Comparison of ENCODE assay signal across 8 cellular contexts in genomic region chr11:66386171-66387069, GRCh38. TPM values are rescaled to one million over a fixed set of nuclear protein-coding genes. Genes with fewer than 3 reads are reported as not detected.
A peak's percentile ranks its signal among the peaks of the same experiment; 100 is the strongest.
DNase-seq lines count a peak whose midpoint lies in the region; ATAC-seq and TF ChIP-seq lines count a peak whose summit lies in the region.

No MANE protein-coding gene starts in this region.

- H3K4me3 ChIP-seq in ACC112 (ENCODE audit: low read depth, low read length), result peak overlapping the region; percentile 43
- H3K4me3 ChIP-seq in kidney epithelial cell (ENCODE audit: low read depth, low read length), result no peak overlapping the region

- TF ChIP-seq CTCF in GM20000 (IDR thresholded peaks at IDR 0.05; ENCODE audit: extremely low read depth, missing control alignments) (peak; percentile 94), kidney epithelial cell (IDR thresholded peaks at IDR 0.05; ENCODE audit: insufficient read depth, low read length, poor library complexity, severe bottlenecking) (peak; percentile 95)

- DNase-seq in GM20000 (ENCODE audit: low spot score) (peak; percentile 72), NCI-H226 (peak; percentile 63), cerebellar cortex (ENCODE audit: low spot score) (peak; percentile 96), kidney epithelial cell (ENCODE audit: low read depth) (peak; percentile 61)
- DNase-seq in activated CD4-positive, CD25-positive, alpha-beta regulatory T cell treated with anti-CD3 and anti-CD28 coated beads, Interleukin-2, amount 50 U/mL, for 16 hours (ENCODE audit: low read depth, low spot score), result peak; percentile 73
- peak; percentile 59 to 77 for DNase-seq in stimulated activated CD4-positive, alpha-beta T cell treated with anti-CD3 and anti-CD28 coated beads, Interleukin-1b, Interleukin-23, amount 100 ng/mL, for 1 hour (ENCODE audit: low read depth in 2 of 2)

- no peak for ATAC-seq in GM21717 (IDR thresholded peaks at IDR 0.05; ENCODE audit: unreplicated experiment)

- H2AFZ ChIP-seq in ACC112 (ENCODE audit: low read length, unreplicated experiment), result peak overlapping the region; percentile 38

- no peak overlapping the region for H3K27ac ChIP-seq in ACC112 (ENCODE audit: low read depth, low read length)

- no peaks in the 10 kb centered on the region for H3K4me1 ChIP-seq in ACC112 (ENCODE audit: control insufficient read depth, insufficient read depth, low read length, unreplicated experiment)

- no peaks in the 10 kb centered on the region for H3K36me3 ChIP-seq in ACC112 (ENCODE audit: insufficient read depth, low read length)
- no peaks in the 10 kb centered on the region for H3K36me3 ChIP-seq in kidney epithelial cell (ENCODE audit: control insufficient read depth, insufficient read depth, low read length)

- H3K79me2 ChIP-seq in ACC112 (ENCODE audit: control insufficient read depth, insufficient read depth, low read length, unreplicated experiment), result no peaks in the 10 kb centered on the region

- H3K27me3 ChIP-seq in ACC112 (ENCODE audit: insufficient read depth, low read length), result peaks cover 8% of the 10 kb centered on the region; the same call in 1 of the 2 replicates
- H3K27me3 ChIP-seq in kidney epithelial cell (ENCODE audit: control insufficient read depth, insufficient read depth, low read length), result no peaks in the 10 kb centered on the region

RNA-seq across cellular contexts. Expression of gene SLC29A2, which starts 14.9 kb away (rescaled TPM):
- total RNA-seq in kidney epithelial cell, result 5.5 and 7.7 TPM in 2 replicates

RNA-seq across cellular contexts. Expression of gene NPAS4, which starts 34.4 kb away (rescaled TPM):
- not detected in 2 replicates for total RNA-seq in kidney epithelial cell

RNA-seq across cellular contexts. Expression of gene B4GAT1, which starts 39.0 kb away (rescaled TPM):
- total RNA-seq in kidney epithelial cell, result 20.3 and 20.4 TPM in 2 replicates

RNA-seq across cellular contexts. Expression of gene BRMS1, which starts 41.5 kb away (rescaled TPM):
- 84.9 and 86.5 TPM in 2 replicates for total RNA-seq in kidney epithelial cell

RNA-seq across cellular contexts. Expression of gene RIN1, which starts 50.2 kb away (rescaled TPM):
- total RNA-seq in kidney epithelial cell, result 3.1 and 3.8 TPM in 2 replicates
